8 cellular contexts compared by ENCODE assay signal in genomic region chr6:35452186-35453090, GRCh38. TPM values are rescaled to one million over a fixed set of nuclear protein-coding genes. Genes with fewer than 3 reads are reported as not detected.
A peak's percentile ranks its signal among the peaks of the same experiment; 100 is the strongest.
DNase-seq lines count a peak whose midpoint lies in the region; ATAC-seq and TF ChIP-seq lines count a peak whose summit lies in the region.

Gene FANCE (plus strand): TSS chr6:35452338. CDS start chr6:35452546, 208 bp downstream.

- H3K9ac ChIP-seq in iPS-20b (ENCODE audit: low read depth, low read length), result peak within 1 kb of the TSS; percentile 59; the same call in 1 of the 2 replicates
- peak within 1 kb of the TSS; percentile 54 to 81 (median 75) for H3K9ac ChIP-seq in skeletal muscle tissue (ENCODE audit: low read depth in 1 of 3, low read length in 3 of 3)

- H3K36me3 ChIP-seq in ACC112 (ENCODE audit: insufficient read depth, low read length) (no peaks in the 10 kb centered on the region), iPS-20b (ENCODE audit: insufficient read depth, low read depth, low read length) (peaks cover 16% of the 10 kb centered on the region; the same call in 1 of the 2 replicates), skeletal muscle tissue (ENCODE audit: control insufficient read depth in 3 of 3, insufficient read depth in 3 of 3, low read length in 3 of 3) (peaks cover 6 to 13% (median 8%) of the 10 kb centered on the region in 3 donors)

- ATAC-seq in GM18868 (IDR thresholded peaks at IDR 0.05; ENCODE audit: unreplicated experiment) (peak; percentile 83), HG03097 (IDR thresholded peaks at IDR 0.05; ENCODE audit: low FRiP score, unreplicated experiment) (peak; percentile 85)

- H3K27ac ChIP-seq in ACC112 (ENCODE audit: low read depth, low read length) (peak within 1 kb of the TSS; percentile 4; the same call in 1 of the 2 replicates), VCaP (peak within 1 kb of the TSS; percentile 72), iPS-20b (ENCODE audit: low read length) (no peak within 1 kb of the TSS), skeletal muscle tissue (ENCODE audit: low read depth, low read length) (peak within 1 kb of the TSS; percentile 80)

- DNase-seq in NCI-H2171 (lab: John Stamatoyannopoulos, UW) (peak; percentile 82), T47D (ENCODE audit: low read depth in 1 of 2, low spot score in 1 of 2) (peak; percentile 78 to 95)

- H3K9me3 ChIP-seq in iPS-20b (ENCODE audit: insufficient read depth, low read depth, low read length), result no peaks in the 10 kb centered on the region
- H3K9me3 ChIP-seq in skeletal muscle tissue (ENCODE audit: control insufficient read depth in 3 of 3, low read length in 3 of 3), result no peaks in the 10 kb centered on the region

- peak within 1 kb of the TSS; percentile 79 for H2AFZ ChIP-seq in ACC112 (ENCODE audit: low read length, unreplicated experiment)

- no peak for TF ChIP-seq CTCF in VCaP (conservative IDR thresholded peaks at IDR 0.05)

- H3K4me1 ChIP-seq in ACC112 (ENCODE audit: control insufficient read depth, insufficient read depth, low read length, unreplicated experiment) (peaks cover 23% of the 10 kb centered on the region), iPS-20b (ENCODE audit: insufficient read depth, low read length) (peaks cover 20% of the 10 kb centered on the region; the same call in 1 of the 2 replicates), skeletal muscle tissue (ENCODE audit: control insufficient read depth in 3 of 3, insufficient read depth in 3 of 3, low read length in 3 of 3) (peaks cover 31 to 37% (median 36%) of the 10 kb centered on the region in 3 donors)

- no peaks in the 10 kb centered on the region for H3K27me3 ChIP-seq in ACC112 (ENCODE audit: insufficient read depth, low read length)
- H3K27me3 ChIP-seq in iPS-20b (ENCODE audit: insufficient read depth, low read length), result peaks cover 22% of the 10 kb centered on the region
- H3K27me3 ChIP-seq in skeletal muscle tissue (ENCODE audit: control insufficient read depth in 3 of 3, insufficient read depth in 3 of 3, low read length in 3 of 3), result no peaks in the 10 kb centered on the region

- in situ Hi-C loops in T47D (cut with HindIII; ENCODE audit: low pct_unique_long_range_greater_than_20kb, low sequenced_read_pairs), result no loop called here

- H3K79me2 ChIP-seq in ACC112 (ENCODE audit: control insufficient read depth, insufficient read depth, low read length, unreplicated experiment), result peaks cover 17% of the 10 kb centered on the region

- H3K4me3 ChIP-seq in ACC112 (ENCODE audit: low read depth, low read length) (peak within 1 kb of the TSS; percentile 87), iPS-20b (ENCODE audit: low read length) (peak within 1 kb of the TSS; percentile 79), skeletal muscle tissue (ENCODE audit: low read length in 3 of 3) (peak within 1 kb of the TSS; percentile 66 to 79 (median 79))

RNA-seq across cellular contexts. Expression of gene FANCE, which starts in this region (rescaled TPM):
- 21.9 TPM for total RNA-seq in skeletal muscle tissue
